Comparison of ENCODE assay signal across 20 cellular contexts in genomic region chr2:98521266-98521665, GRCh38.
"Had no signal": no experiment of that assay in that cellular context is flagged by ENCODE, and none has a peak within 500 bp of the region (broad histone marks: within the 10 kb centered on the region; RNA-seq: fewer than 3 reads in every experiment).

No MANE protein-coding gene starts in this region.

- DNase-seq: Kasumi-1, MM.1S, NCI-H1092 treated with DMSO at 0.1 percent for 48 hours, NCI-H1436, NCI-H187, NCI-H2029, NCI-H2081 treated with DMSO at 0.1 percent for 48 hours, NCI-H2171, NCI-H226, NCI-H446, NCI-H510A, NCI-H524 treated with DMSO at 0.1 percent for 48 hours, NCI-H69, NCI-H774, SHP77, SK-N-SH had no signal

- H3K9me3 ChIP-seq: SK-N-SH had no signal

- H3K27ac ChIP-seq: HL-60, KMS-11, RWPE1 had no signal

- H3K4me2 ChIP-seq: KMS-11, SK-N-SH had no signal

- H3K4me3 ChIP-seq: K562 had no signal
